In genomic region chr12:51827925-51828818, GRCh38 we compare ENCODE assay signal across 10 cellular contexts. TPM values are rescaled to one million over a fixed set of nuclear protein-coding genes. Genes with fewer than 3 reads are reported as not detected.
DNase-seq lines count a peak whose midpoint lies in the region; ATAC-seq and TF ChIP-seq lines count a peak whose summit lies in the region.
"Had no signal": no experiment of that assay in that cellular context is flagged by ENCODE, and none has a peak within 500 bp of the region (broad histone marks: within the 10 kb centered on the region; RNA-seq: fewer than 3 reads in every experiment).

No MANE protein-coding gene starts in this region.

- H3K4me3 ChIP-seq in iPS-20b (ENCODE audit: low read length): peak overlapping the region; percentile 17
- H3K4me3 ChIP-seq: psoas muscle, SK-N-MC had no signal

- H3K36me3 ChIP-seq in iPS-20b (ENCODE audit: insufficient read depth, low read depth, low read length): no peaks in the 10 kb centered on the region

- H3K36me3 Mint-ChIP-seq in activated CD8-positive, alpha-beta T cell treated with anti-CD3 and anti-CD28 coated beads for 36 hours (ENCODE audit: low read depth): no peaks in the 10 kb centered on the region

- peaks cover 33% of the 10 kb centered on the region for H3K4me1 Mint-ChIP-seq in activated CD8-positive, alpha-beta T cell treated with anti-CD3 and anti-CD28 coated beads for 36 hours (ENCODE audit: low read depth)

- DNase-seq in NCI-H510A treated with DMSO at 0.1 percent for 48 hours (lab: John Stamatoyannopoulos, UW) (peak; percentile 26), NCI-H510A (lab: John Stamatoyannopoulos, UW) (no peak), epidermal melanocyte (ENCODE audit: insufficient read length, low spot score) (no peak)
- DNase-seq in activated CD8-positive, alpha-beta T cell treated with anti-CD3 and anti-CD28 coated beads for 36 hours: peak; percentile 87
- DNase-seq in stimulated activated CD8-positive, alpha-beta memory T cell treated with anti-CD3 and anti-CD28 coated beads, Interleukin-7, amount 100 ng/mL, for 48 hours (ENCODE audit: extremely low read depth in 1 of 2, low read depth in 1 of 2): peak; percentile 38 to 69
- DNase-seq: psoas muscle had no signal

- POLR2A ChIA-PET in activated CD8-positive, alpha-beta T cell treated with anti-CD3 and anti-CD28 coated beads for 36 hours (lab: Charles Lee): interaction anchor here (0.6 kb wide), 1 partner anchor 36 kb away, joined by 3 read pairs; no protein-coding TSS in a partner anchor

- intact Hi-C loops in activated CD8-positive, alpha-beta T cell treated with anti-CD3 and anti-CD28 coated beads for 36 hours (cut with micrococcal nuclease): no loop called here

- peak overlapping the region; percentile 67 for H3K27ac Mint-ChIP-seq in activated CD8-positive, alpha-beta T cell treated with anti-CD3 and anti-CD28 coated beads for 36 hours

- H3K9me3 Mint-ChIP-seq in activated CD8-positive, alpha-beta T cell treated with anti-CD3 and anti-CD28 coated beads for 36 hours: no peaks in the 10 kb centered on the region

- ATAC-seq in activated CD8-positive, alpha-beta T cell treated with anti-CD3 and anti-CD28 coated beads for 36 hours: peak; percentile 96
- no peak for ATAC-seq in GM21528 (IDR thresholded peaks at IDR 0.05; ENCODE audit: low FRiP score, unreplicated experiment)
- ATAC-seq in GM18858 (IDR thresholded peaks at IDR 0.05; ENCODE audit: unreplicated experiment): no peak

- H3K9ac ChIP-seq in iPS-20b (ENCODE audit: low read depth, low read length): peak overlapping the region; percentile 57

- peak overlapping the region; percentile 36 for H3K27ac ChIP-seq in iPS-20b (ENCODE audit: low read length)
- H3K27ac ChIP-seq: psoas muscle, SK-N-MC had no signal

- H3K27me3 ChIP-seq in iPS-20b (ENCODE audit: insufficient read depth, low read length): no peaks in the 10 kb centered on the region

- CTCF ChIA-PET in activated CD8-positive, alpha-beta T cell treated with anti-CD3 and anti-CD28 coated beads for 36 hours (lab: Charles Lee): interaction anchor here (1.2 to 2.7 kb wide), 5 partner anchors 7 to 165 kb away, joined by 3 to 9 read pairs (median 5); no protein-coding TSS in a partner anchor

- no peaks in the 10 kb centered on the region for H3K9me3 ChIP-seq in iPS-20b (ENCODE audit: insufficient read depth, low read depth, low read length)
- H3K9me3 ChIP-seq: psoas muscle had no signal

- H3K27me3 Mint-ChIP-seq in activated CD8-positive, alpha-beta T cell treated with anti-CD3 and anti-CD28 coated beads for 36 hours: peaks cover 12% of the 10 kb centered on the region

- no peak overlapping the region for H3K4me3 Mint-ChIP-seq in activated CD8-positive, alpha-beta T cell treated with anti-CD3 and anti-CD28 coated beads for 36 hours

- TF ChIP-seq CTCF in activated CD8-positive, alpha-beta T cell treated with anti-CD3 and anti-CD28 coated beads for 36 hours (IDR thresholded peaks at IDR 0.05): no peak

- peaks cover 22% of the 10 kb centered on the region; the same call in 1 of the 2 replicates for H3K4me1 ChIP-seq in iPS-20b (ENCODE audit: insufficient read depth, low read length)
- H3K4me1 ChIP-seq: psoas muscle had no signal

RNA-seq across cellular contexts. Expression of gene FIGNL2, which starts 20.3 kb away (rescaled TPM):
- under 1 TPM; 0.40 to 0.43 TPM for total RNA-seq in activated CD8-positive, alpha-beta T cell treated with anti-CD3 and anti-CD28 coated beads for 36 hours

RNA-seq across cellular contexts. Expression of gene ANKRD33, which starts 59.7 kb away (rescaled TPM):
- not detected for total RNA-seq in activated CD8-positive, alpha-beta T cell treated with anti-CD3 and anti-CD28 coated beads for 36 hours
- total RNA-seq: psoas muscle had no signal

Comparison
In these comparisons a context has a peak if more than half of its experiments do, and no peak if none do; other contexts are left out.
1. DNase-seq: peak in NCI-H510A treated with DMSO at 0.1 percent for 48 hours (single experiment), activated CD8-positive, alpha-beta T cell treated with anti-CD3 and anti-CD28 coated beads for 36 hours (single experiment) and stimulated activated CD8-positive, alpha-beta memory T cell treated with anti-CD3 and anti-CD28 coated beads, Interleukin-7, amount 100 ng/mL, for 48 hours (2 of 2); none in NCI-H510A (single experiment) and epidermal melanocyte (single experiment).